ENCODE assay signal across 11 cellular contexts in the genomic region with DNA sequence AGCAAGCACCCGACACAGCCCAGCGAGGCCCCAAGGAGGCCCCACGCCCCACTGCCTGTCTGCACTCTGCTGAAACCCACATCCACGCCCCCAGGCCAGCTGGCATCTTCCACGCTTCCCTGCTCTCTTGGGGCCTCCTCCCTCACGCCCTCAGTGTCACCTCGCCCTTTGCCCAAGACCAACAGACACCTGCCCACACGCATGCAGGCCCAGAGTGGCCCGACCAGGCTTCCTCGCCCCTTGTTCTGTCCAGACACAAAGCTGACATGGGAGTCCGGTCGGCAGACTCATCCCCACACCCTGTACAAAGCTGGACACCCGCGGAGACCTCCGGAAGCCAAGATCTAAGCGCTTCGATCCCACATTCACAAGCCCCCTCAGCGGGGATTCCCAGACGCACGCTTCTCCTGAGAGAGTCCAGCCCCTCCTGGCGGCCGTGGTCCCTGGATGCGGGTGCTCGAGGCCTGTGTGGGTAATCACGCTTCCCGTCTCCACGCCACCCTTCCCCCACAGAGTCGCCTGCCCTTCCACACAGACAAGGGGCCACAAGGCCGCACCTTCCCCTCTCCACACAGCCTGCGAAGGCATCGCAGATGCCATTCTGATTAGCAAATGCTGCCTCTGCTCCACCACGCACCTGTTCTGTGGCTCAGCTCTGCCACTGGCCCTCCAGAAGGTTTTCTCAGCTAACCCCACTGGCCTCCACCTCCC.
DNase-seq lines count a peak whose midpoint lies in the region; ATAC-seq and TF ChIP-seq lines count a peak whose summit lies in the region.
"Had no signal": no experiment of that assay in that cellular context is flagged by ENCODE, and none has a peak within 500 bp of the region (broad histone marks: within the 10 kb centered on the region; RNA-seq: fewer than 3 reads in every experiment).

No MANE protein-coding gene starts in this region.

- POLR2A ChIA-PET in PC-3 (lab: Charles Lee; ENCODE audit: unreplicated experiment): no interaction called here

- no peaks in the 10 kb centered on the region for H4K20me1 ChIP-seq in PC-3 (ENCODE audit: low read length)

- no TSS peak for BruUV-seq in PC-3 (replicated peaks; lab: Mats Ljungman, UMichigan)

- peaks cover 2% of the 10 kb centered on the region for H3K36me3 Mint-ChIP-seq in osteocyte (ENCODE audit: unreplicated experiment)

- no peak overlapping the region for H2AFZ ChIP-seq in PC-3 (ENCODE audit: low read length)

- H3K9ac ChIP-seq in PC-3 (ENCODE audit: low read length): no peak overlapping the region

- H3K27ac ChIP-seq in PC-3 (ENCODE audit: low read length): no peak overlapping the region
- H3K27ac ChIP-seq: cardiac muscle cell had no signal

- no peaks in the 10 kb centered on the region for H3K9me3 ChIP-seq in PC-3 (ENCODE audit: low read length)

- H3K27ac Mint-ChIP-seq in osteocyte (ENCODE audit: unreplicated experiment): no peak overlapping the region
- H3K27ac Mint-ChIP-seq: stimulated activated naive CD8-positive, alpha-beta T cell treated with anti-CD3 and anti-CD28 coated beads, Interleukin-15, Interleukin-2, amounts not matched to agents 100 ng/mL and 50 ng/mL, for 24 hours had no signal

- H3F3A ChIP-seq in PC-3 (ENCODE audit: low read length, unreplicated experiment): no peaks in the 10 kb centered on the region

- no peak for TF ChIP-seq CTCF in PC-3 (conservative IDR thresholded peaks at IDR 0.05; ENCODE audit: low read depth, low read length)
- no peak for TF ChIP-seq CTCF in osteocyte (IDR thresholded peaks at IDR 0.05)

- DNase-seq in GF-D8 (lab: John Stamatoyannopoulos, UW): peak; percentile 57
- peak; percentile 57 for DNase-seq in kidney tubule cell (ENCODE audit: low spot score)
- no peak for DNase-seq in COR-L47 (lab: John Stamatoyannopoulos, UW)
- no peak for DNase-seq in PC-3
- DNase-seq in amniotic stem cell (lab: John Stamatoyannopoulos, UW): no peak
- no peak for DNase-seq in osteocyte (ENCODE audit: extremely low spot score, unreplicated experiment)

- peaks cover 13% of the 10 kb centered on the region for H3K4me1 Mint-ChIP-seq in osteocyte (ENCODE audit: unreplicated experiment)

- CTCF ChIA-PET in PC-3 (lab: Charles Lee): no interaction called here

- no peak overlapping the region for H3K4me3 ChIP-seq in PC-3 (ENCODE audit: low read length)
- H3K4me3 ChIP-seq: cardiac muscle cell, lung had no signal

- H3K4me2 ChIP-seq in PC-3 (ENCODE audit: low read length): no peak overlapping the region

- H3K9me2 ChIP-seq in PC-3 (replicated peaks; ENCODE audit: low read length): no peaks in the 10 kb centered on the region

- H3K9me3 Mint-ChIP-seq in osteocyte (ENCODE audit: unreplicated experiment): no peaks in the 10 kb centered on the region
- H3K9me3 Mint-ChIP-seq: stimulated activated naive CD8-positive, alpha-beta T cell treated with anti-CD3 and anti-CD28 coated beads, Interleukin-15, Interleukin-2, amounts not matched to agents 100 ng/mL and 50 ng/mL, for 24 hours had no signal

- no peaks in the 10 kb centered on the region for H3K36me3 ChIP-seq in PC-3 (ENCODE audit: low read depth, low read length)
- H3K36me3 ChIP-seq: cardiac muscle cell had no signal

- H3K79me2 ChIP-seq in PC-3 (ENCODE audit: low read length): no peaks in the 10 kb centered on the region

- intact Hi-C loops in PC-3 (cut with micrococcal nuclease): no loop called here

- H3K4me1 ChIP-seq in PC-3 (ENCODE audit: insufficient read depth, low read length): peaks cover 17% of the 10 kb centered on the region

- ATAC-seq in GM21423 (IDR thresholded peaks at IDR 0.05; ENCODE audit: unreplicated experiment) (peak; percentile 74), HG03571 (IDR thresholded peaks at IDR 0.05; ENCODE audit: unreplicated experiment) (peak; percentile 83), PC-3 (no peak)

- H3K27me3 Mint-ChIP-seq in osteocyte (ENCODE audit: unreplicated experiment): no peaks in the 10 kb centered on the region
- H3K27me3 Mint-ChIP-seq: stimulated activated naive CD8-positive, alpha-beta T cell treated with anti-CD3 and anti-CD28 coated beads, Interleukin-15, Interleukin-2, amounts not matched to agents 100 ng/mL and 50 ng/mL, for 24 hours had no signal

- H3K27me3 ChIP-seq in PC-3 (ENCODE audit: low read length): no peaks in the 10 kb centered on the region
- H3K27me3 ChIP-seq: cardiac muscle cell had no signal

- no peak overlapping the region for H3K4me3 Mint-ChIP-seq in osteocyte (ENCODE audit: unreplicated experiment)
- H3K4me3 Mint-ChIP-seq: stimulated activated naive CD8-positive, alpha-beta T cell treated with anti-CD3 and anti-CD28 coated beads, Interleukin-15, Interleukin-2, amounts not matched to agents 100 ng/mL and 50 ng/mL, for 24 hours had no signal

Comparison
In these comparisons a context has a peak if more than half of its experiments do, and no peak if none do; other contexts are left out.
1. DNase-seq: peak in GF-D8 (single experiment) and kidney tubule cell (single experiment); none in COR-L47 (single experiment), PC-3 (single experiment), amniotic stem cell (single experiment) and osteocyte (single experiment).